Comparison of ENCODE assay signal across 7 cellular contexts in the genomic region with DNA sequence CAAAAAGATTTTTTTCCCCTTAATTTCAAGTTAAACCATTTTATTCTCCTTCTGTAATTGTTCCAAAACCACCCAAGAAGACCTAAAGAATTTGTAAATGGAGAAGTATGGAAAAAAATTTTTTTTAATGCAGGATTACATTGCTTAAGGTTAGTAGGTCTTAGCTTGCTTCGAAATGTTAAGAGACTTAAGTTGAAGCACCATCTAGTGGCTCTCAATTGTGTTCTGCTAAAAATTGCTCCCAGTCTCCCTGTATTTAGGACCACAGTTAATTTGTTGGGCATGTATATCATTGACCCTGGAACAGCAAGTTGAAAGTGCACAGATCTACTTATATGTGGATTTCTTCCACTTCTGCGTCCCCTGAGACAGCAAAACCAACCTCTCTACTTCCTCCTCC. TPM values are rescaled to one million over a fixed set of nuclear protein-coding genes. Genes with fewer than 3 reads are reported as not detected.
DNase-seq lines count a peak whose midpoint lies in the region; ATAC-seq, FAIRE-seq and TF ChIP-seq lines count a peak whose summit lies in the region.

No MANE protein-coding gene starts in this region.

- intact Hi-C loops in sigmoid colon (cut with DNase I): loop anchor here (2.0 to 5.0 kb wide), 4 partner anchors 79 to 1243 kb away; a partner anchor contains a TSS

- no peaks in the 10 kb centered on the region for H3K36me3 ChIP-seq in sigmoid colon

- TF ChIP-seq POLR2A in GM12892 (IDR thresholded peaks at IDR 0.05; ENCODE audit: low read depth, low read length) (no peak), sigmoid colon (IDR thresholded peaks at IDR 0.05) (no peak)

- no peaks in the 10 kb centered on the region for H3K9me3 ChIP-seq in sigmoid colon

- peak; percentile 73 for TF ChIP-seq CTCF in fibroblast of pulmonary artery (IDR thresholded peaks at IDR 0.05; ENCODE audit: low read length, missing control alignments)
- TF ChIP-seq CTCF in sigmoid colon (IDR thresholded peaks at IDR 0.05): peak in 3 of 4 experiments; percentile 23 to 44 (median 31)

- H3K4me3 ChIP-seq in fibroblast of pulmonary artery (replicated peaks; ENCODE audit: low read depth, low read length): no peak overlapping the region
- no peak overlapping the region for H3K4me3 ChIP-seq in sigmoid colon

- 41 to 47% methylated on average over 2 of the region's 2 CpGs for WGBS in sigmoid colon, 2 donors

- H3K27ac ChIP-seq in sigmoid colon: peak overlapping the region in 2 of 4 donors; percentile 82 to 83

- DNase-seq in GM12892 (ENCODE audit: insufficient read length) (no peak), OCI-M1 (lab: John Stamatoyannopoulos, UW) (peak; percentile 85), fibroblast of pulmonary artery (ENCODE audit: low read depth) (peak; percentile 91), sigmoid colon (no peak), NCI-H526 treated with DMSO at 0.1 percent for 48 hours (lab: John Stamatoyannopoulos, UW) (no peak), C1 segment of cervical spinal cord (lab: John Stamatoyannopoulos, UW) (no peak)

- ATAC-seq in GM19467 (IDR thresholded peaks at IDR 0.05; ENCODE audit: unreplicated experiment): no peak

- peak; percentile 67 for FAIRE-seq in GM12892 (lab: Jason Lieb, UNC)

- no peaks in the 10 kb centered on the region for H3K27me3 ChIP-seq in sigmoid colon

- H3K4me1 ChIP-seq in sigmoid colon: peaks cover 0 to 42% (median 29%) of the 10 kb centered on the region in 4 donors

- TF ChIP-seq EP300 in sigmoid colon (IDR thresholded peaks at IDR 0.05): no peak

RNA-seq across cellular contexts. Expression of a gene that starts 32.4 kb away (rescaled TPM):
- polyA plus RNA-seq in GM12892 (2012; ENCODE audit: missing spikeins): 0.89 TPM
- not detected for total RNA-seq in sigmoid colon
- not detected for polyA plus RNA-seq in sigmoid colon

Comparison
In these comparisons a context has a peak if more than half of its experiments do, and no peak if none do; other contexts are left out.
1. DNase-seq: peak in OCI-M1 (single experiment) and fibroblast of pulmonary artery (single experiment); none in GM12892 (single experiment), sigmoid colon (single experiment), NCI-H526 treated with DMSO at 0.1 percent for 48 hours (single experiment) and C1 segment of cervical spinal cord (0 of 14).